In genomic region chrX:23668335-23668734, GRCh38 we compare ENCODE assay signal across 8 cellular contexts. TPM values are rescaled to one million over a fixed set of nuclear protein-coding genes. Genes with fewer than 3 reads are reported as not detected.
DNase-seq lines count a peak whose midpoint lies in the region; ATAC-seq and TF ChIP-seq lines count a peak whose summit lies in the region.

No MANE protein-coding gene starts in this region.

- no peak overlapping the region for H2BK20ac ChIP-seq in IMR-90 (ENCODE audit: low read depth, low read length)

- no peak overlapping the region for H2BK12ac ChIP-seq in neuronal stem cell (ENCODE audit: low read length)

- no CpG with 5 or more reads among the region's 3 CpGs for WGBS in IMR-90 (ENCODE audit: extremely low coverage in 2 of 2, insufficient read length in 1 of 2), 2 experiments
- whole genome bisulfite sequencing in neuronal stem cell (ENCODE audit: extremely low coverage in 2 of 2, insufficient read length in 2 of 2, insufficient replicate concordance in 1 of 2), 2 donors = no CpG with 5 or more reads among the region's 3 CpGs

- H2BK5ac ChIP-seq in IMR-90 (ENCODE audit: low read depth, low read length, poor library complexity, severe bottlenecking) (peak overlapping the region; percentile 69), neuronal stem cell (ENCODE audit: low read length) (no peak overlapping the region)

- CTCF ChIA-PET in IMR-90 (lab: Yijun Ruan, JAX) = no interaction called here

- H3K4me1 ChIP-seq in IMR-90 (ENCODE audit: control insufficient read depth, insufficient read depth, low read length) = 0 out of 2 replicates have a peak, but pooled peaks cover 1% of the 10 kb centered on the region
- no peaks in the 10 kb centered on the region for H3K4me1 ChIP-seq in colonic mucosa
- H3K4me1 ChIP-seq in neuronal stem cell (ENCODE audit: control insufficient read depth in 2 of 2, insufficient read depth in 1 of 2, low read depth in 1 of 2, low read length in 2 of 2) = no peaks in the 10 kb centered on the region

- H3K4me2 ChIP-seq in IMR-90 (ENCODE audit: low read depth, low read length) = peak overlapping the region; percentile 88
- H3K4me2 ChIP-seq in neuronal stem cell (ENCODE audit: insufficient read depth, low read length, poor library complexity, severe bottlenecking) = peak overlapping the region; percentile 18

- H2BK15ac ChIP-seq in IMR-90 (ENCODE audit: low read depth, low read length) (no peak overlapping the region), neuronal stem cell (ENCODE audit: low read length) (no peak overlapping the region)

- H3K9me1 ChIP-seq in IMR-90 (ENCODE audit: insufficient read depth, low read length) = no peaks in the 10 kb centered on the region

- H2AFZ ChIP-seq in IMR-90 (replicated peaks; ENCODE audit: low read length, poor library complexity) (no peak overlapping the region), neuronal stem cell (ENCODE audit: low read length) (peak overlapping the region; percentile 93)

- no peaks in the 10 kb centered on the region for H3K27me3 ChIP-seq in IMR-90 (ENCODE audit: control insufficient read depth, insufficient read depth, low read length)
- H3K27me3 ChIP-seq in colonic mucosa = no peaks in the 10 kb centered on the region
- H3K27me3 ChIP-seq in neuronal stem cell (ENCODE audit: control insufficient read depth in 3 of 3, insufficient read depth in 3 of 3, low read depth in 1 of 3, low read length in 3 of 3) = no peaks in the 10 kb centered on the region

- no peaks in the 10 kb centered on the region for H3K9me3 Mint-ChIP-seq in activated T-cell treated with anti-CD3 and anti-CD28 coated beads, Interleukin-2, amount 50 U/mL, for 24 hours

- dilution Hi-C loops in IMR-90 (cut with HindIII; ENCODE audit: low sequenced_read_pairs, unreplicated experiment) = no loop called here

- no peaks in the 10 kb centered on the region for H3K9me3 ChIP-seq in IMR-90 (ENCODE audit: control insufficient read depth, insufficient read depth, low read length)
- no peaks in the 10 kb centered on the region for H3K9me3 ChIP-seq in colonic mucosa
- no peaks in the 10 kb centered on the region for H3K9me3 ChIP-seq in neuronal stem cell (replicated peaks in 1 of 2; ENCODE audit: control insufficient read depth in 2 of 2, insufficient read depth in 1 of 2, low read depth in 1 of 2, low read length in 2 of 2)

- H3K4ac ChIP-seq in IMR-90 (ENCODE audit: low read depth, low read length) = peak overlapping the region; percentile 20; the same call in 1 of the 2 replicates
- H3K4ac ChIP-seq in neuronal stem cell (ENCODE audit: low read length) = no peak overlapping the region

- H2AK5ac ChIP-seq in IMR-90 (ENCODE audit: low read depth, low read length) = no peak overlapping the region
- no peak overlapping the region for H2AK5ac ChIP-seq in neuronal stem cell (ENCODE audit: low read depth, low read length)

- peak overlapping the region; percentile 94 for H3K27ac Mint-ChIP-seq in activated T-cell treated with anti-CD3 and anti-CD28 coated beads, Interleukin-2, amount 50 U/mL, for 24 hours

- H4K20me1 ChIP-seq in IMR-90 (ENCODE audit: insufficient read depth, low read length) = no peaks in the 10 kb centered on the region

- H3K79me1 ChIP-seq in IMR-90 (ENCODE audit: low read depth in 1 of 2, low read length in 2 of 2) (peaks cover 0 to 11% of the 10 kb centered on the region in 2 experiments; a peak in 2 of 4 replicates), neuronal stem cell (ENCODE audit: low read depth, low read length) (no peaks in the 10 kb centered on the region)

- POLR2A ChIA-PET in IMR-90 (lab: Charles Lee; ENCODE audit: unreplicated experiment) = no interaction called here

- H3K23ac ChIP-seq in IMR-90 (ENCODE audit: low read depth, low read length) (peak overlapping the region; percentile 78; the same call in 1 of the 2 replicates), neuronal stem cell (ENCODE audit: low read depth, low read length, poor library complexity) (no peak overlapping the region)

- H3K36me3 Mint-ChIP-seq in activated T-cell treated with anti-CD3 and anti-CD28 coated beads, Interleukin-2, amount 50 U/mL, for 24 hours (ENCODE audit: low read depth) = peaks cover 29% of the 10 kb centered on the region

- no peak for TF ChIP-seq RAD21 in IMR-90 (IDR thresholded peaks at IDR 0.05; ENCODE audit: low read length)

- TF ChIP-seq CTCF in IMR-90 (conservative IDR thresholded peaks at IDR 0.05; ENCODE audit: low read depth, low read length) (no peak), colonic mucosa (IDR thresholded peaks at IDR 0.05) (no peak)

- no peak for TF ChIP-seq POLR2A in IMR-90 (IDR thresholded peaks at IDR 0.05; ENCODE audit: low read depth, low read length)

- H3K9ac ChIP-seq in IMR-90 (ENCODE audit: low read depth, low read length) (peak overlapping the region; percentile 67), colonic mucosa (ENCODE audit: low read depth in 2 of 2, low read length in 2 of 2) (no peak overlapping the region), neuronal stem cell (ENCODE audit: low read depth, low read length, poor library complexity) (no peak overlapping the region)

- H3K18ac ChIP-seq in IMR-90 (ENCODE audit: low read depth, low read length) = no peak overlapping the region; the same call in 1 of the 2 replicates
- H3K18ac ChIP-seq in neuronal stem cell (ENCODE audit: low read length) = no peak overlapping the region

- TSS peak; percentile 46 for BruUV-seq in IMR-90 (replicated peaks; lab: Mats Ljungman, UMichigan)

- H2AK9ac ChIP-seq in IMR-90 (replicated peaks; ENCODE audit: low read depth, low read length, poor library complexity) = no peak overlapping the region

- DNase-seq in activated T-cell treated with anti-CD3 and anti-CD28 coated beads, Interleukin-2, amount 50 U/mL, for 24 hours = no peak
- no peak for DNase-seq in activated T-cell treated with anti-CD3 and anti-CD28 coated beads, Interleukin-2, amount 50 U/mL, for 48 hours
- DNase-seq in IMR-90 (no peak), colonic mucosa (no peak), neuronal stem cell (ENCODE audit: low spot score) (no peak), DMS 273 (lab: John Stamatoyannopoulos, UW; ENCODE audit: unreplicated experiment) (no peak), NCI-H146 treated with DMSO at 0.1 percent for 48 hours (lab: John Stamatoyannopoulos, UW; ENCODE audit: unreplicated experiment) (no peak)

- intact Hi-C loops in IMR-90 (cut with micrococcal nuclease) (no loop called here), colonic mucosa (cut with DNase I) (no loop called here)

- H3K14ac ChIP-seq in IMR-90 (replicated peaks; ENCODE audit: low read depth, low read length) (peak overlapping the region; percentile 58; the same call in 1 of the 2 replicates), neuronal stem cell (ENCODE audit: low read length) (no peak overlapping the region)

- H3K36me3 ChIP-seq in IMR-90 (ENCODE audit: control insufficient read depth, insufficient read depth, low read length) (no peaks in the 10 kb centered on the region), colonic mucosa (no peaks in the 10 kb centered on the region), neuronal stem cell (replicated peaks in 1 of 2; ENCODE audit: control insufficient read depth in 2 of 2, insufficient read depth in 2 of 2, low read length in 2 of 2) (peaks cover 0 to 21% of the 10 kb centered on the region in 2 donors)

- H3K56ac ChIP-seq in IMR-90 (ENCODE audit: extremely low read depth, insufficient read depth, low read length) = peak overlapping the region; percentile 58; the same call in 1 of the 2 replicates

- in situ Hi-C loops in IMR-90 (cut with MboI; ENCODE audit: low sequenced_read_pairs) = no loop called here

- no peak overlapping the region for H2BK120ac ChIP-seq in IMR-90 (ENCODE audit: low read depth, low read length)
- H2BK120ac ChIP-seq in neuronal stem cell (ENCODE audit: low read depth, low read length) = no peak overlapping the region

- H3K4me3 ChIP-seq in IMR-90 (ENCODE audit: insufficient read depth, low read depth, low read length) = peak overlapping the region; percentile 81
- H3K4me3 ChIP-seq in colonic mucosa = peak overlapping the region; percentile 55
- H3K4me3 ChIP-seq in neuronal stem cell (ENCODE audit: low read length in 2 of 2) = peak overlapping the region in 1 of 2 donors; percentile 87

- no peak overlapping the region for H3K27ac ChIP-seq in IMR-90 (ENCODE audit: insufficient read depth, low read length)
- no peak overlapping the region for H3K27ac ChIP-seq in colonic mucosa
- no peak overlapping the region for H3K27ac ChIP-seq in neuronal stem cell (replicated peaks; ENCODE audit: low read length)

- H3K4me3 Mint-ChIP-seq in activated T-cell treated with anti-CD3 and anti-CD28 coated beads, Interleukin-2, amount 50 U/mL, for 24 hours = peak overlapping the region; percentile 84

- no peak overlapping the region for H4K91ac ChIP-seq in IMR-90 (ENCODE audit: insufficient read depth, low read depth, low read length)
- no peak overlapping the region for H4K91ac ChIP-seq in neuronal stem cell (ENCODE audit: low read depth, low read length, poor library complexity)

- ATAC-seq in IMR-90 (ENCODE audit: low read depth) (no peak), GM19035 (IDR thresholded peaks at IDR 0.05; ENCODE audit: unreplicated experiment) (no peak)

- peak overlapping the region in 1 of 2 experiments; percentile 53; a peak in 1 of 4 replicates for H4K8ac ChIP-seq in IMR-90 (ENCODE audit: low read depth in 2 of 2, low read length in 2 of 2)
- no peak overlapping the region for H4K8ac ChIP-seq in neuronal stem cell (ENCODE audit: low read depth, low read length)

- H3K27me3 Mint-ChIP-seq in activated T-cell treated with anti-CD3 and anti-CD28 coated beads, Interleukin-2, amount 50 U/mL, for 24 hours = peaks cover 19% of the 10 kb centered on the region

- H4K5ac ChIP-seq in IMR-90 (ENCODE audit: low read depth, low read length) = no peak overlapping the region

- peaks cover 37% of the 10 kb centered on the region for H3K4me1 Mint-ChIP-seq in activated T-cell treated with anti-CD3 and anti-CD28 coated beads, Interleukin-2, amount 50 U/mL, for 24 hours (ENCODE audit: low read depth)

TF ChIP-seq in IMR-90, 13 proteins besides CTCF, POLR2A, EP300 and RAD21:
- TF ChIP-seq RFX5 (IDR thresholded peaks at IDR 0.05; ENCODE audit: low read depth, low read length) = no peak

RNA-seq across cellular contexts. Expression of gene PRDX4, which starts 1.0 kb away (rescaled TPM):
- total RNA-seq in IMR-90 (2012; rRNA removed) = 194 and 226 TPM in 2 replicates
- 194 and 209 TPM in 2 replicates for polyA plus RNA-seq in IMR-90 (2012; rRNA removed)
- polyA plus RNA-seq in IMR-90 (2012; cell fraction: cytosol; rRNA removed) = 135 TPM in 2 replicates
- 35.1 and 61.8 TPM in 2 replicates for polyA plus RNA-seq in IMR-90 (2012; cell fraction: nucleus; rRNA removed; ENCODE audit: low replicate concordance)
- total RNA-seq in colonic mucosa = 100 to 1,000 TPM in 1 of 2 donors, 10 to 100 TPM in 1; 56.0 to 102 TPM
- polyA plus RNA-seq in neuronal stem cell (2013, experiment 1 of 2) = 92.8 TPM
- 88.4 TPM for polyA plus RNA-seq in neuronal stem cell (2013, experiment 2 of 2)
